Comparison of ENCODE assay signal across 17 cellular contexts in genomic region chr5:180399391-180399790, GRCh38. TPM values are rescaled to one million over a fixed set of nuclear protein-coding genes. Genes with fewer than 3 reads are reported as not detected.
A peak's percentile ranks its signal among the peaks of the same experiment; 100 is the strongest.
DNase-seq lines count a peak whose midpoint lies in the region; ATAC-seq and TF ChIP-seq lines count a peak whose summit lies in the region.
"Had no signal": no experiment of that assay in that cellular context is flagged by ENCODE, and none has a peak within 500 bp of the region (broad histone marks: within the 10 kb centered on the region; RNA-seq: fewer than 3 reads in every experiment).

No MANE protein-coding gene starts in this region.

- H3K27me3 ChIP-seq in heart left ventricle (peaks cover 0 to 7% (median 0%) of the 10 kb centered on the region in 9 donors), neuronal stem cell (ENCODE audit: control insufficient read depth in 3 of 3, insufficient read depth in 3 of 3, low read depth in 1 of 3, low read length in 3 of 3) (peaks cover 0 to 5% (median 0%) of the 10 kb centered on the region in 3 experiments)
- H3K27me3 ChIP-seq: BLaER1, SJSA1 had no signal

- intact Hi-C loops in cardiac septum (cut with DNase I) = no loop called here
- intact Hi-C loops in heart left ventricle (cut with DNase I) = no loop called here
- intact Hi-C loops in activated CD4-positive, alpha-beta T cell treated with anti-CD3 and anti-CD28 coated beads for 36 hours (cut with DNase I, micrococcal nuclease) = no loop called here

- H2BK120ac ChIP-seq in neuronal stem cell (ENCODE audit: low read depth, low read length) = no peak overlapping the region

- POLR2A ChIA-PET in activated CD4-positive, alpha-beta T cell treated with anti-CD3 and anti-CD28 coated beads for 36 hours (lab: Charles Lee) = no interaction called here

- 78 to 84% (median 80%) methylated on average over 11 to 12 of the region's 12 CpGs for WGBS in heart left ventricle, 4 donors
- WGBS in neuronal stem cell (ENCODE audit: extremely low coverage in 2 of 2, insufficient read length in 2 of 2, insufficient replicate concordance in 1 of 2), 2 donors = no CpG with 5 or more reads among the region's 12 CpGs

- no peak overlapping the region for H3K4ac ChIP-seq in neuronal stem cell (ENCODE audit: low read length)

- no peaks in the 10 kb centered on the region for H3K79me1 ChIP-seq in neuronal stem cell (ENCODE audit: low read depth, low read length)

- H3K27ac ChIP-seq in heart left ventricle (no peak overlapping the region), neuronal stem cell (replicated peaks; ENCODE audit: low read length) (no peak overlapping the region)
- H3K27ac ChIP-seq: BLaER1, SJSA1 had no signal

- H4K91ac ChIP-seq in neuronal stem cell (ENCODE audit: low read depth, low read length, poor library complexity) = no peak overlapping the region

- H3K36me3 ChIP-seq in heart left ventricle (no peaks in the 10 kb centered on the region), neuronal stem cell (replicated peaks in 1 of 2; ENCODE audit: control insufficient read depth in 2 of 2, insufficient read depth in 2 of 2, low read length in 2 of 2) (no peaks in the 10 kb centered on the region)
- H3K36me3 ChIP-seq: BLaER1, SJSA1 had no signal

- H3K9ac ChIP-seq in neuronal stem cell (ENCODE audit: low read depth, low read length, poor library complexity) = no peak overlapping the region
- H3K9ac ChIP-seq: BLaER1 had no signal

- H3K14ac ChIP-seq in neuronal stem cell (ENCODE audit: low read length) = no peak overlapping the region

- H3K9me3 ChIP-seq in heart left ventricle (peaks cover 0 to 15% (median 0%) of the 10 kb centered on the region in 12 donors), neuronal stem cell (replicated peaks in 1 of 2; ENCODE audit: control insufficient read depth in 2 of 2, insufficient read depth in 1 of 2, low read depth in 1 of 2, low read length in 2 of 2) (peaks cover 0 to 3% of the 10 kb centered on the region in 2 donors)

- H3K4me1 ChIP-seq in heart left ventricle (no peaks in the 10 kb centered on the region), neuronal stem cell (ENCODE audit: control insufficient read depth in 2 of 2, insufficient read depth in 1 of 2, low read depth in 1 of 2, low read length in 2 of 2) (no peaks in the 10 kb centered on the region)
- H3K4me1 ChIP-seq: BLaER1, SJSA1 had no signal

- no peak overlapping the region for H3K27ac Mint-ChIP-seq in activated CD4-positive, alpha-beta T cell treated with anti-CD3 and anti-CD28 coated beads for 36 hours
- H3K27ac Mint-ChIP-seq: CD8-positive, alpha-beta T cell had no signal

- H3K23ac ChIP-seq in neuronal stem cell (ENCODE audit: low read depth, low read length, poor library complexity) = no peak overlapping the region

- no peak for TF ChIP-seq POLR2A in heart left ventricle (IDR thresholded peaks at IDR 0.05)

- H2BK12ac ChIP-seq in neuronal stem cell (ENCODE audit: low read length) = no peak overlapping the region

- no peaks in the 10 kb centered on the region for H3K4me1 Mint-ChIP-seq in activated CD4-positive, alpha-beta T cell treated with anti-CD3 and anti-CD28 coated beads for 36 hours

- H4K8ac ChIP-seq in neuronal stem cell (ENCODE audit: low read depth, low read length) = no peak overlapping the region

- CTCF ChIA-PET in activated CD4-positive, alpha-beta T cell treated with anti-CD3 and anti-CD28 coated beads for 36 hours (lab: Charles Lee) = interaction anchor here (2.2 kb wide), 1 partner anchor 71 kb away, joined by 12 read pairs; no protein-coding TSS in a partner anchor

- no peak overlapping the region for H2BK15ac ChIP-seq in neuronal stem cell (ENCODE audit: low read length)

- H2BK5ac ChIP-seq in neuronal stem cell (ENCODE audit: low read length) = no peak overlapping the region

- H3K4me3 Mint-ChIP-seq in activated CD4-positive, alpha-beta T cell treated with anti-CD3 and anti-CD28 coated beads for 36 hours = no peak overlapping the region
- H3K4me3 Mint-ChIP-seq: CD8-positive, alpha-beta T cell had no signal

- no peak overlapping the region for H3K4me2 ChIP-seq in neuronal stem cell (ENCODE audit: insufficient read depth, low read length, poor library complexity, severe bottlenecking)
- H3K4me2 ChIP-seq: BLaER1 had no signal

- H2AFZ ChIP-seq in neuronal stem cell (ENCODE audit: low read length) = no peak overlapping the region

- H3K27me3 Mint-ChIP-seq in activated CD4-positive, alpha-beta T cell treated with anti-CD3 and anti-CD28 coated beads for 36 hours = peaks cover 6% of the 10 kb centered on the region

- TF ChIP-seq CTCF in heart left ventricle (IDR thresholded peaks at IDR 0.05) = no peak

- peak overlapping the region; percentile 7 for H2AK5ac ChIP-seq in neuronal stem cell (ENCODE audit: low read depth, low read length)

- H3K4me3 ChIP-seq in heart left ventricle (no peak overlapping the region), neuronal stem cell (ENCODE audit: low read length in 2 of 2) (no peak overlapping the region)
- H3K4me3 ChIP-seq: BLaER1, SJSA1 had no signal

- peak; percentile 35 for DNase-seq in cardiac septum (ENCODE audit: low spot score)
- DNase-seq in heart left ventricle = no peak
- DNase-seq in germinal center (ENCODE audit: low spot score) = peak; percentile 0
- DNase-seq in neuronal stem cell (ENCODE audit: low spot score) = no peak
- no peak for DNase-seq in activated CD4-positive, alpha-beta T cell treated with anti-CD3 and anti-CD28 coated beads for 36 hours
- DNase-seq in HuH-7.5 (ENCODE audit: low spot score) = no peak
- DNase-seq: CD8-positive, alpha-beta T cell; Karpas-422; NCI-H1105; NCI-H1694; NCI-H2107; NCI-H2227 treated with DMSO at 0.1 percent for 48 hours; NCI-H524 had no signal

- H3K9me3 Mint-ChIP-seq in activated CD4-positive, alpha-beta T cell treated with anti-CD3 and anti-CD28 coated beads for 36 hours (ENCODE audit: low read depth) = no peaks in the 10 kb centered on the region

- H3K36me3 Mint-ChIP-seq in activated CD4-positive, alpha-beta T cell treated with anti-CD3 and anti-CD28 coated beads for 36 hours (ENCODE audit: low read depth) = no peaks in the 10 kb centered on the region
- H3K36me3 Mint-ChIP-seq: CD8-positive, alpha-beta T cell had no signal

- H3K18ac ChIP-seq in neuronal stem cell (ENCODE audit: low read length) = peak overlapping the region; percentile 55

- ATAC-seq in heart left ventricle = no peak
- ATAC-seq in GM21360 (IDR thresholded peaks at IDR 0.05; ENCODE audit: unreplicated experiment) = no peak
- no peak for ATAC-seq in activated CD4-positive, alpha-beta T cell treated with anti-CD3 and anti-CD28 coated beads for 36 hours
- no peak for ATAC-seq in HG03520 (IDR thresholded peaks at IDR 0.05; ENCODE audit: unreplicated experiment)
- ATAC-seq: CD8-positive, alpha-beta T cell had no signal

RNA-seq across cellular contexts. Expression of gene GFPT2, which starts 46.3 kb away (rescaled TPM):
- total RNA-seq in cardiac septum (12.9 TPM), heart left ventricle (10 to 100 TPM in 4 of 9 donors, 1 to 10 TPM in 5; 3.7 to 33.9 (median 8.5) TPM)
- 1 to 10 TPM; 4.1 to 9.9 TPM for polyA plus RNA-seq in heart left ventricle
- 17.6 TPM for polyA plus RNA-seq in neuronal stem cell (2013, experiment 1 of 2)
- polyA plus RNA-seq in neuronal stem cell (2013, experiment 2 of 2) = 16.4 TPM
- under 1 TPM; 0.16 TPM for total RNA-seq in activated CD4-positive, alpha-beta T cell treated with anti-CD3 and anti-CD28 coated beads for 36 hours

Comparison
In these comparisons a context has a peak if more than half of its experiments do, and no peak if none do; other contexts are left out.
1. DNase-seq: peak in cardiac septum (single experiment) and germinal center (single experiment); none in heart left ventricle (0 of 5), neuronal stem cell (single experiment), activated CD4-positive, alpha-beta T cell treated with anti-CD3 and anti-CD28 coated beads for 36 hours (single experiment) and HuH-7.5 (single experiment).
2. RNA of gene GFPT2, which starts 46.3 kb away (total RNA-seq): 12.9 TPM in cardiac septum (single experiment) and 3.7 to 33.9 TPM in heart left ventricle; 0.16 TPM in activated CD4-positive, alpha-beta T cell treated with anti-CD3 and anti-CD28 coated beads for 36 hours; every median in the first group is over 4 times any median in the second.